ENCODE assay signal across 2 cellular contexts in the genomic region with DNA sequence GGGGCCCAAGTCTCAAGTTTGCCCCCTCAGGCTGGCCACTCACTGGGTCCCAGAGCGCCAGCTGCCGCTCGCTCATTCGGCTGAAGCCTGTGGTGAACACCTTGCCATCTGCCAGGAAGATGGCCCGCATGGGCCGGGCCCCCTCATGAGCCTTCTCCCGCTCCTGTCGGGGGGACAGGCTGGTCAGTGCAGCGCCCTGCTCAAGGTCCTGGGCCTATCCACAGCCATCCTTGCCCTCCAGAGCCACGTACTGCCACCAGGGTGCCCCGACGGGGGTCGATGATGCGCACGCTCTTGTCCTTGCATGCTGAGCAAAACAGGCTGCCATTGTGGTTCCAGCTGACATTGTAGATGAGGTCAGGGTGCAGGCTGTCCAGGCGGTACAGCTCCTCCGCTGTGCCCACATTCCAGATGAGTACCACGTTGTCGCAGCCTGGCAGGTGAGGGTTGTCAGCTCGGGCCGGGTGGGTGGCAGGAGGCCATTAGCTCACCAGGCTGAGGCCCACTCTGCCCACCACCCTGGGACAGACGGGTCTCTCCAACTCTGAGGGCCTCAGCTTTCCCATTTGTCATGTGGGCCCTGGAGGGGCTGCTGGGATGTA.
A peak's percentile ranks its signal among the peaks of the same experiment; 100 is the strongest.
TF ChIP-seq lines count a peak whose summit lies in the region.

No MANE protein-coding gene starts in this region.

TF ChIP-seq in WTC11, 78 proteins besides CTCF, POLR2A, EP300 and RAD21:
- no peak for TF ChIP-seq KAT7 (CRISPR knock-in tag; IDR thresholded peaks at IDR 0.05; ENCODE audit: borderline replicate concordance)
- TF ChIP-seq FOXP1 (CRISPR knock-in tag; IDR thresholded peaks at IDR 0.05; ENCODE audit: borderline replicate concordance) = 0 out of 2 replicates have a peak, but pooled peaks have one; percentile 39

TF ChIP-seq in HepG2, 621 proteins besides CTCF, POLR2A, EP300 and RAD21:
- TF ChIP-seq MZF1 (CRISPR knock-in tag; IDR thresholded peaks at IDR 0.05; ENCODE audit: borderline replicate concordance) (no peak), HNRNPL (IDR thresholded peaks at IDR 0.05; ENCODE audit: low read depth, low read length) (0 out of 2 replicates have a peak, but pooled peaks have one; percentile 20), RBFOX2 (IDR thresholded peaks at IDR 0.05; ENCODE audit: low read depth, low read length) (0 out of 2 replicates have a peak, but pooled peaks have one; percentile 14)
